Comparison of ENCODE assay signal across 34 cellular contexts in the genomic region with DNA sequence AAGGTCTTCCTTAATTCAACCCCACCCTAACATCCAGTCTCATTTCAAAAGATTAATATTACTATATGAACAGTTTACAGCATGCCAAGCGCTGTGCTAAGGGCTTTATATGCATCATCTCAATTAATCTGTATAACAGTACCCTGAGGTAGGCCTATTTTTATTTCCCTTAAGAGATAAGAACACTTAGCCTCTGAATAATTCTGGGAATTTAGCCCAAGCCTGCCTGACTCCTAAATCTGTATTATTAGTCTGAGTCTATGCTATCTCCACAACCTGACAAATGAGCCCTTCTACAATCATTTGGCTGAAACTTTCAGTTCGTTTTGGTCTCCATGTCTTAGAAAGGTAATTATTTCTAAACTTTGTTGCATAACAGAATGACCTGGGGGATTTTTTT.
"Had no signal": no experiment of that assay in that cellular context is flagged by ENCODE, and none has a peak within 500 bp of the region (broad histone marks: within the 10 kb centered on the region; RNA-seq: fewer than 3 reads in every experiment).

No MANE protein-coding gene starts in this region.

- DNase-seq: Karpas-422, Kasumi-1, KG1, MG63, MM.1S, MV-4-11, NCI-H1048, NCI-H1092, NCI-H1092 treated with DMSO at 0.1 percent for 48 hours, NCI-H1105, NCI-H1105 treated with DMSO at 0.1 percent for 48 hours, NCI-H1417, NCI-H1417 treated with DMSO at 0.1 percent for 48 hours, NCI-H1436, NCI-H1436 treated with DMSO at 0.1 percent for 48 hours, NCI-H146, NCI-H1694, NCI-H1694 treated with DMSO at 0.1 percent for 48 hours, NCI-H187, NCI-H187 treated with DMSO at 0.1 percent for 48 hours, NCI-H1930, NCI-H2029, NCI-H2029 treated with DMSO at 0.1 percent for 48 hours, NCI-H2081, NCI-H2081 treated with DMSO at 0.1 percent for 48 hours, NCI-H2107, NCI-H2171, NCI-H2171 treated with DMSO at 0.1 percent for 48 hours, NCI-H2227 treated with DMSO at 0.1 percent for 48 hours, NCI-H345, NCI-H446, NCI-H446 treated with DMSO at 0.1 percent for 48 hours, NCI-H510A, NCI-H510A treated with DMSO at 0.1 percent for 48 hours had no signal
